In the genomic region with DNA sequence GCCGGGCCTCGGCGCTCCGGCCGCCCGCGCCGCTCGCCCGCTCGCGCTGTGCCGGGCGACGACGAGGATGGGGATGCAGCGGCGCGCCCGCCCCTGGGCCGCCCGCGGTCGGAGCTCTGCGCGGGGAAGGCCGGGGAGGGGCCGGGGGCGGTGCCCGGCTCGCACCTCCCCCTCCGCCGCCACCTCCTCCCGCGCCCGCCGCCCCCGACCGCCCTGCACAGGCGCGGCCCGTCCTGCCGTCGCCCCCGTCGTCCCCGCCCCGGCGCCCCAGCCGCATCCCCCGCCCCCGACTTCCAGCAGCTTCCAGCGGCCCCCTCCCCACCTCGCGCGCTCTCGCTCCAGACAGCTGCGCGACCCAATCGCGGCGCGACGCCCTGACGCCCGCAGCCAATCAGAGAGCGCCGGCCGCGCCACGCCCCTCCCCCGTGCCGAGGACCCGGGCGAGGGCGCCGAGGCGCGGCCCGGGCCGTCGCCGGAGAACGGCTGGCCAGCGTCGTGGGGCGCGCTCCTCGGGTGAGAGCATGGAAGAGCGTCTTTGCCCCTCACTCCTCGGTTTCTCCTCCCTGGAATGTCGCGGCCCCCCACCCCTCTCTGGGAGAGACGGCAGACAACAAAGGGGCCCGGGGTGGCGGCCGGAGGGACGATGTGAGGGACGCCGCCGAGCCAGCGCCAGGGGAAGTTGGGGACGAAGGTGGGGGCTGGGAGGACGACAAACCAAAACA, we compare ENCODE assay signal across 8 cellular contexts. TPM values are rescaled to one million over a fixed set of nuclear protein-coding genes. Genes with fewer than 3 reads are reported as not detected.
DNase-seq lines count a peak whose midpoint lies in the region; ATAC-seq, FAIRE-seq and TF ChIP-seq lines count a peak whose summit lies in the region.

A gene with protein sequence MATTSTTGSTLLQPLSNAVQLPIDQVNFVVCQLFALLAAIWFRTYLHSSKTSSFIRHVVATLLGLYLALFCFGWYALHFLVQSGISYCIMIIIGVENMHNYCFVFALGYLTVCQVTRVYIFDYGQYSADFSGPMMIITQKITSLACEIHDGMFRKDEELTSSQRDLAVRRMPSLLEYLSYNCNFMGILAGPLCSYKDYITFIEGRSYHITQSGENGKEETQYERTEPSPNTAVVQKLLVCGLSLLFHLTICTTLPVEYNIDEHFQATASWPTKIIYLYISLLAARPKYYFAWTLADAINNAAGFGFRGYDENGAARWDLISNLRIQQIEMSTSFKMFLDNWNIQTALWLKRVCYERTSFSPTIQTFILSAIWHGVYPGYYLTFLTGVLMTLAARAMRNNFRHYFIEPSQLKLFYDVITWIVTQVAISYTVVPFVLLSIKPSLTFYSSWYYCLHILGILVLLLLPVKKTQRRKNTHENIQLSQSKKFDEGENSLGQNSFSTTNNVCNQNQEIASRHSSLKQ (minus strand): TSS at position 69 of the 722 bp plus-strand sequence. CDS start 70 bp downstream, outside the sequence.

- peak; percentile 96 for DNase-seq in DMS 273 (lab: John Stamatoyannopoulos, UW; ENCODE audit: unreplicated experiment)
- DNase-seq in RCC 7860 (ENCODE audit: low spot score) = peak; percentile 77
- DNase-seq in fibroblast of mammary gland (ENCODE audit: low read depth) = peak; percentile 80
- DNase-seq in naive thymus-derived CD8-positive, alpha-beta T cell = peak; percentile 40 to 81 (median 65)

- no peak for TF ChIP-seq CTCF in fibroblast of mammary gland (conservative IDR thresholded peaks at IDR 0.05; ENCODE audit: control insufficient read depth, insufficient read depth, low read depth, low read length)

- H3K4me1 Mint-ChIP-seq in activated T-helper 17 cell treated with anti-CD3 and anti-CD28 coated beads, Interleukin-2, amount 50 U/mL, for 72 hours = no peaks in the 10 kb centered on the region
- H3K4me1 Mint-ChIP-seq in naive thymus-derived CD8-positive, alpha-beta T cell = peaks cover 5 to 22% (median 17%) of the 10 kb centered on the region in 4 donors
- peaks cover 6% of the 10 kb centered on the region for H3K4me1 Mint-ChIP-seq in stimulated activated memory B cell treated with anti-CD40 and anti-IgM and Interleukin-4, amounts not matched to agents 10 μg/mL and 1 μg/mL and 100 μg/mL, for 72 hours

- no peak for TF ChIP-seq EP300 in Ishikawa (IDR thresholded peaks at IDR 0.05; ENCODE audit: borderline replicate concordance)

- no peaks in the 10 kb centered on the region for H3K9me3 Mint-ChIP-seq in activated T-helper 17 cell treated with anti-CD3 and anti-CD28 coated beads, Interleukin-2, amount 50 U/mL, for 72 hours
- no peaks in the 10 kb centered on the region for H3K9me3 Mint-ChIP-seq in naive thymus-derived CD8-positive, alpha-beta T cell
- no peaks in the 10 kb centered on the region for H3K9me3 Mint-ChIP-seq in stimulated activated memory B cell treated with anti-CD40 and anti-IgM and Interleukin-4, amounts not matched to agents 10 μg/mL and 1 μg/mL and 100 μg/mL, for 72 hours

- no peaks in the 10 kb centered on the region for H3K36me3 Mint-ChIP-seq in activated T-helper 17 cell treated with anti-CD3 and anti-CD28 coated beads, Interleukin-2, amount 50 U/mL, for 72 hours (ENCODE audit: low read depth)
- H3K36me3 Mint-ChIP-seq in naive thymus-derived CD8-positive, alpha-beta T cell = no peaks in the 10 kb centered on the region
- H3K36me3 Mint-ChIP-seq in stimulated activated memory B cell treated with anti-CD40 and anti-IgM and Interleukin-4, amounts not matched to agents 10 μg/mL and 1 μg/mL and 100 μg/mL, for 72 hours = no peaks in the 10 kb centered on the region

- H3K27ac Mint-ChIP-seq in activated T-helper 17 cell treated with anti-CD3 and anti-CD28 coated beads, Interleukin-2, amount 50 U/mL, for 72 hours = no peak within 1 kb of the TSS
- peak within 1 kb of the TSS in 8 of 10 donors; percentile 27 to 81 (median 68) for H3K27ac Mint-ChIP-seq in naive thymus-derived CD8-positive, alpha-beta T cell
- H3K27ac Mint-ChIP-seq in stimulated activated memory B cell treated with anti-CD40 and anti-IgM and Interleukin-4, amounts not matched to agents 10 μg/mL and 1 μg/mL and 100 μg/mL, for 72 hours = peak within 1 kb of the TSS; percentile 40

- no peak for FAIRE-seq in RCC 7860 (lab: Jason Lieb, UNC)

- POLR2A ChIA-PET in naive thymus-derived CD8-positive, alpha-beta T cell (lab: Charles Lee) = interaction anchor here (0.5 to 0.6 kb wide), 2 partner anchors 8 to 11 kb away, joined by 4 read pairs; no protein-coding TSS in a partner anchor

- peak; percentile 90 for ATAC-seq in GM21528 (IDR thresholded peaks at IDR 0.05; ENCODE audit: low FRiP score, unreplicated experiment)
- peak; percentile 97 for ATAC-seq in activated T-helper 17 cell treated with anti-CD3 and anti-CD28 coated beads, Interleukin-2, amount 50 U/mL, for 72 hours (replicated peaks)
- peak; percentile 85 to 89 for ATAC-seq in naive thymus-derived CD8-positive, alpha-beta T cell
- ATAC-seq in stimulated activated memory B cell treated with anti-CD40 and anti-IgM and Interleukin-4, amounts not matched to agents 10 μg/mL and 1 μg/mL and 100 μg/mL, for 72 hours = peak; percentile 93

- peak within 1 kb of the TSS; percentile 72 for H3K4me3 Mint-ChIP-seq in activated T-helper 17 cell treated with anti-CD3 and anti-CD28 coated beads, Interleukin-2, amount 50 U/mL, for 72 hours
- H3K4me3 Mint-ChIP-seq in naive thymus-derived CD8-positive, alpha-beta T cell = peak within 1 kb of the TSS; percentile 77 to 90 (median 86)
- peak within 1 kb of the TSS; percentile 78 for H3K4me3 Mint-ChIP-seq in stimulated activated memory B cell treated with anti-CD40 and anti-IgM and Interleukin-4, amounts not matched to agents 10 μg/mL and 1 μg/mL and 100 μg/mL, for 72 hours

- H3K4me3 ChIP-seq in fibroblast of mammary gland (ENCODE audit: control insufficient read depth, low read depth, low read length) = peak within 1 kb of the TSS; percentile 65

- no peak for TF ChIP-seq RAD21 in Ishikawa (IDR thresholded peaks at IDR 0.05; ENCODE audit: low read depth)

- H3K27me3 Mint-ChIP-seq in activated T-helper 17 cell treated with anti-CD3 and anti-CD28 coated beads, Interleukin-2, amount 50 U/mL, for 72 hours = peaks cover 5% of the 10 kb centered on the region
- H3K27me3 Mint-ChIP-seq in naive thymus-derived CD8-positive, alpha-beta T cell = peaks cover 0 to 9% (median 0%) of the 10 kb centered on the region in 5 donors
- peaks cover 12% of the 10 kb centered on the region for H3K27me3 Mint-ChIP-seq in stimulated activated memory B cell treated with anti-CD40 and anti-IgM and Interleukin-4, amounts not matched to agents 10 μg/mL and 1 μg/mL and 100 μg/mL, for 72 hours

TF ChIP-seq in Ishikawa, 13 proteins besides CTCF, POLR2A, EP300 and RAD21:
- TF ChIP-seq NFIC (IDR thresholded peaks at IDR 0.05) = no peak
- TF ChIP-seq EGR1 (IDR thresholded peaks at IDR 0.05) = peak; percentile 56
- TF ChIP-seq, protein P1, sequence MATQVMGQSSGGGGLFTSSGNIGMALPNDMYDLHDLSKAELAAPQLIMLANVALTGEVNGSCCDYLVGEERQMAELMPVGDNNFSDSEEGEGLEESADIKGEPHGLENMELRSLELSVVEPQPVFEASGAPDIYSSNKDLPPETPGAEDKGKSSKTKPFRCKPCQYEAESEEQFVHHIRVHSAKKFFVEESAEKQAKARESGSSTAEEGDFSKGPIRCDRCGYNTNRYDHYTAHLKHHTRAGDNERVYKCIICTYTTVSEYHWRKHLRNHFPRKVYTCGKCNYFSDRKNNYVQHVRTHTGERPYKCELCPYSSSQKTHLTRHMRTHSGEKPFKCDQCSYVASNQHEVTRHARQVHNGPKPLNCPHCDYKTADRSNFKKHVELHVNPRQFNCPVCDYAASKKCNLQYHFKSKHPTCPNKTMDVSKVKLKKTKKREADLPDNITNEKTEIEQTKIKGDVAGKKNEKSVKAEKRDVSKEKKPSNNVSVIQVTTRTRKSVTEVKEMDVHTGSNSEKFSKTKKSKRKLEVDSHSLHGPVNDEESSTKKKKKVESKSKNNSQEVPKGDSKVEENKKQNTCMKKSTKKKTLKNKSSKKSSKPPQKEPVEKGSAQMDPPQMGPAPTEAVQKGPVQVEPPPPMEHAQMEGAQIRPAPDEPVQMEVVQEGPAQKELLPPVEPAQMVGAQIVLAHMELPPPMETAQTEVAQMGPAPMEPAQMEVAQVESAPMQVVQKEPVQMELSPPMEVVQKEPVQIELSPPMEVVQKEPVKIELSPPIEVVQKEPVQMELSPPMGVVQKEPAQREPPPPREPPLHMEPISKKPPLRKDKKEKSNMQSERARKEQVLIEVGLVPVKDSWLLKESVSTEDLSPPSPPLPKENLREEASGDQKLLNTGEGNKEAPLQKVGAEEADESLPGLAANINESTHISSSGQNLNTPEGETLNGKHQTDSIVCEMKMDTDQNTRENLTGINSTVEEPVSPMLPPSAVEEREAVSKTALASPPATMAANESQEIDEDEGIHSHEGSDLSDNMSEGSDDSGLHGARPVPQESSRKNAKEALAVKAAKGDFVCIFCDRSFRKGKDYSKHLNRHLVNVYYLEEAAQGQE (IDR thresholded peaks at IDR 0.05; ENCODE audit: low read depth) = no peak
- TF ChIP-seq ZBTB7A (IDR thresholded peaks at IDR 0.05; ENCODE audit: low read depth) = peak; percentile 31

RNA-seq across cellular contexts. Expression of the gene that starts here (rescaled TPM):
- 1 to 10 TPM; 3.4 to 6.3 TPM for total RNA-seq in activated T-helper 17 cell treated with anti-CD3 and anti-CD28 coated beads, Interleukin-2, amount 50 U/mL, for 72 hours
- 1 to 10 TPM; 1.0 to 1.8 TPM for total RNA-seq in naive thymus-derived CD8-positive, alpha-beta T cell
- 1 to 10 TPM in 1 of 3 donors, under 1 TPM in 1, not detected in 1; 0.82 to 1.1 TPM for polyA plus RNA-seq in naive thymus-derived CD8-positive, alpha-beta T cell

Comparison
In these comparisons a context has a peak if more than half of its experiments do, and no peak if none do; other contexts are left out.
1. Peak in every context shown above with its lines: DNase-seq, ATAC-seq and H3K4me3 ChIP-seq.